In the genomic region with DNA sequence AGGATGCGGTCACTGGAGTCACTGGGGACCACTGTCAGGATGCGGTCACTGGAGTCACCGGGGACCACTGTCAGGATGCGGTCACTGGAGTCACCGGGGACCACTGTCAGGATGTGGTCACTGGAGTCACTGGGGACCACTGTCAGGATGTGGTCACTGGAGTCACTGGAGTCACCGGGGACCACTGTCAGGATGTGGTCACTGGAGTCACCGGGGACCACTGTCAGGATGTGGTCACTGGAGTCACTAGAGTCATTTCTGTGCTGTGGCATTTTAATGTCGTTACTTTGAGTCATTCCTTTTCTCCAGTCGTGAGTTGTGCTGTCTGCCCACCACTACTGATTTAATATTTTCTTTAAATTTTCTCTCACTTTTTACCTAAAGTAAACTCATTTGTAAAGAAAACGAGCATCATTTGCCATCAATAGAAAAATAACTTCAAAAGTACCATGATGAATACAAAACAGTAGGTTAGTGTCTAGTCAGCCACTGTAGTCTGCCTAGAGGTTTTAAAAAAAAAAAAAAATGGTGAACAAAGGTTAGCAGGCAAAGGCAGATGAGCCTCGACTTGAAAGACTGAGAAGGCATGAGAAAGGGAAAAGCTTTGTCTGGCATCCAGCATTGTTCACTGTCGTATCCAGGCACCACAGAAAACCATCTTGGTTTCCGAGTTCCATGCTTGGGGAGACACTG, we compare ENCODE assay signal across 11 cellular contexts.
DNase-seq lines count a peak whose midpoint lies in the region; ATAC-seq and TF ChIP-seq lines count a peak whose summit lies in the region.
"Had no signal": no experiment of that assay in that cellular context is flagged by ENCODE, and none has a peak within 500 bp of the region (broad histone marks: within the 10 kb centered on the region; RNA-seq: fewer than 3 reads in every experiment).

No MANE protein-coding gene starts in this region.

- peaks cover 0 to 10% (median 0%) of the 10 kb centered on the region in 7 donors for H3K9me3 Mint-ChIP-seq in naive B cell

- H3K36me3 Mint-ChIP-seq in naive B cell: peaks cover 10 to 13% of the 10 kb centered on the region in 2 donors

- peak overlapping the region; percentile 39 to 94 (median 90) for H3K27ac Mint-ChIP-seq in naive B cell

- H3K27me3 Mint-ChIP-seq in naive B cell: no peaks in the 10 kb centered on the region

- intact Hi-C loops in posterior cingulate gyrus (cut with DNase I): no loop called here

- peak; percentile 10 for DNase-seq in AG10803 (ENCODE audit: low read depth)
- DNase-seq in activated CD4-positive, alpha-beta T cell treated with anti-CD3 and anti-CD28 coated beads, Interleukin-2, amount 50 U/mL, for 48 hours: peak; percentile 43 to 56
- DNase-seq in naive B cell: peak; percentile 69
- DNase-seq in NCI-H1436 treated with DMSO at 0.1 percent for 48 hours (lab: John Stamatoyannopoulos, UW): no peak
- DNase-seq in NCI-H226: no peak
- no peak for DNase-seq in posterior cingulate gyrus
- DNase-seq: cerebellar nuclear complex, mucosa of descending colon, NCI-H748 treated with DMSO at 0.1 percent for 48 hours had no signal

- peak overlapping the region in 2 of 8 donors; percentile 5 to 9 for H3K4me3 Mint-ChIP-seq in naive B cell

- H3K4me1 Mint-ChIP-seq in naive B cell: peaks cover 51 to 87% (median 61%) of the 10 kb centered on the region in 3 donors

- peak; percentile 57 for ATAC-seq in GM21529 (IDR thresholded peaks at IDR 0.05; ENCODE audit: unreplicated experiment)
- peak; percentile 63 to 64 for ATAC-seq in naive B cell (ENCODE audit: low read depth in 2 of 2)
- no peak for ATAC-seq in GM18868 (IDR thresholded peaks at IDR 0.05; ENCODE audit: unreplicated experiment)
- ATAC-seq: mucosa of descending colon had no signal

- no peak for TF ChIP-seq CTCF in AG10803 (conservative IDR thresholded peaks at IDR 0.05; ENCODE audit: low read length)

- H3K4me3 ChIP-seq in AG10803 (ENCODE audit: low read length): no peak overlapping the region
- H3K4me3 ChIP-seq: mucosa of descending colon had no signal

Comparison
In these comparisons a context has a peak if more than half of its experiments do, and no peak if none do; other contexts are left out.
1. DNase-seq: peak in AG10803 (single experiment), activated CD4-positive, alpha-beta T cell treated with anti-CD3 and anti-CD28 coated beads, Interleukin-2, amount 50 U/mL, for 48 hours (2 of 2) and naive B cell (single experiment); none in NCI-H1436 treated with DMSO at 0.1 percent for 48 hours (single experiment), NCI-H226 (single experiment) and posterior cingulate gyrus (0 of 10).